In the genomic region with DNA sequence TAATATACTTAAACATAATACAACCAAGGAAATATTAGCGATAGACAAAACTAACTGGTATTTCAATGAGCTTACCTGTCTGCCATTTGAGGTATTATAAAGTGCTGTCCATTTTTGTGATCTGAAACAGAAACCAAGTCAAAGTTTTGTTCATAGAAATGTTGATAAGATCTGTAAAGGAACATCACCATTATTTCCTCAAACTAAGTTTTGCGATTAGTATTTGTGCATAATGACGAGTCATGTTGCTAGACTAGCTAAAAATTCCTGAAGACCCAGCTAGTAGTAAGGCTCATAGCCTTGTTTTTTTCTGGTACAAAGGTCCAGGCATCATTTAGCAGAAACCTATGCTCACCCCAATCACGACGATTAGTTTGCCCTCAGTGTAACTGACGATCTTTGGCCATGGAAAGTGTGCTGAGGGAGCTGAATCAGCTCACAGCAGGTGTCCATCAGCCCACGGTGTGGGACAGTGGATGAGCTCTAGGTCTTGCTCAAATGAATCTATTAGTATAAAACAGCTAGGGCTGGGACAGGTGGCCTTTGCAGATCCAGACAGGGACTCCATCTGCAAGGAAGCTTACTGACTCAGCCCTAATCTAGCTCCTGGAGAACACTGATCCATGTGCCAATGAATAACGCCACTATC, we compare ENCODE assay signal across 16 cellular contexts. TPM values are rescaled to one million over a fixed set of nuclear protein-coding genes. Genes with fewer than 3 reads are reported as not detected.
A peak's percentile ranks its signal among the peaks of the same experiment; 100 is the strongest.
DNase-seq lines count a peak whose midpoint lies in the region; ATAC-seq, FAIRE-seq and TF ChIP-seq lines count a peak whose summit lies in the region.
"Had no signal": no experiment of that assay in that cellular context is flagged by ENCODE, and none has a peak within 500 bp of the region (broad histone marks: within the 10 kb centered on the region; RNA-seq: fewer than 3 reads in every experiment).

No MANE protein-coding gene starts in this region.

- FAIRE-seq in endothelial cell of umbilical vein (lab: Jason Lieb, UNC) = peak; percentile 47
- FAIRE-seq: GM12892 had no signal

- H3K36me3 ChIP-seq in endothelial cell of umbilical vein (ENCODE audit: control insufficient read depth in 2 of 2, extremely low read depth in 1 of 2, insufficient read depth in 2 of 2, low read length in 2 of 2) = peaks cover 8 to 10% of the 10 kb centered on the region in 2 experiments
- no peaks in the 10 kb centered on the region; the same call in none of the 2 replicates for H3K36me3 ChIP-seq in H7 (replicated peaks; ENCODE audit: control insufficient read depth, insufficient read depth, low read length)
- H3K36me3 ChIP-seq in mucosa of descending colon (ENCODE audit: low read depth) = no peaks in the 10 kb centered on the region
- H3K36me3 ChIP-seq: uterus had no signal

- H3K36me3 Mint-ChIP-seq in activated T-cell treated with anti-CD3 and anti-CD28 coated beads, Interleukin-2, amount 50 U/mL, for 4 hours (ENCODE audit: insufficient read depth) = peaks cover 29% of the 10 kb centered on the region
- peaks cover 4% of the 10 kb centered on the region for H3K36me3 Mint-ChIP-seq in T-helper 17 cell (ENCODE audit: low read depth)
- H3K36me3 Mint-ChIP-seq in stimulated activated memory B cell treated with anti-CD40 and anti-IgM and Interleukin-4, amounts not matched to agents 10 μg/mL and 1 μg/mL and 100 μg/mL, for 72 hours = peaks cover 40% of the 10 kb centered on the region

- no peaks in the 10 kb centered on the region for H3K27me3 Mint-ChIP-seq in activated T-cell treated with anti-CD3 and anti-CD28 coated beads, Interleukin-2, amount 50 U/mL, for 4 hours (ENCODE audit: low read depth)
- no peaks in the 10 kb centered on the region for H3K27me3 Mint-ChIP-seq in T-helper 17 cell
- H3K27me3 Mint-ChIP-seq in stimulated activated memory B cell treated with anti-CD40 and anti-IgM and Interleukin-4, amounts not matched to agents 10 μg/mL and 1 μg/mL and 100 μg/mL, for 72 hours = no peaks in the 10 kb centered on the region

- H3K27ac ChIP-seq in endothelial cell of umbilical vein (ENCODE audit: insufficient read depth, low read depth, low read length) = no peak overlapping the region
- H3K27ac ChIP-seq: SJCRH30, uterus had no signal

- H3K79me2 ChIP-seq in endothelial cell of umbilical vein (ENCODE audit: control insufficient read depth, insufficient read depth, low read length) = no peaks in the 10 kb centered on the region

- peak overlapping the region; percentile 4 for H3K4me3 Mint-ChIP-seq in activated T-cell treated with anti-CD3 and anti-CD28 coated beads, Interleukin-2, amount 50 U/mL, for 4 hours
- H3K4me3 Mint-ChIP-seq in T-helper 17 cell = peak overlapping the region; percentile 83
- no peak overlapping the region for H3K4me3 Mint-ChIP-seq in stimulated activated memory B cell treated with anti-CD40 and anti-IgM and Interleukin-4, amounts not matched to agents 10 μg/mL and 1 μg/mL and 100 μg/mL, for 72 hours

- H3K4me3 ChIP-seq in endothelial cell of umbilical vein (replicated peaks in 1 of 3; ENCODE audit: insufficient read depth in 1 of 3, low read depth in 1 of 3, low read length in 3 of 3) (no peak overlapping the region), H7 (ENCODE audit: insufficient read depth, low read depth, low read length) (no peak overlapping the region), mucosa of descending colon (no peak overlapping the region)
- H3K4me3 ChIP-seq: gastrocnemius medialis, HAP-1, SJCRH30, uterus had no signal

- dilution Hi-C loops in endothelial cell of umbilical vein (cut with MboI; ENCODE audit: extremely low pct_ligation_motif_present, low sequenced_read_pairs) = no loop called here

- H3K4me1 ChIP-seq in endothelial cell of umbilical vein (ENCODE audit: control insufficient read depth, extremely low read depth, insufficient read depth, low read length) (peaks cover 16% of the 10 kb centered on the region), mucosa of descending colon (ENCODE audit: low read depth) (no peaks in the 10 kb centered on the region)
- H3K4me1 ChIP-seq: HAP-1, SJCRH30, uterus had no signal

- no peak overlapping the region for H2AFZ ChIP-seq in endothelial cell of umbilical vein (ENCODE audit: low read depth, low read length)

- BruUV-seq in endothelial cell of umbilical vein (replicated peaks; lab: Mats Ljungman, UMichigan) = no TSS peak

- peak; percentile 46 to 51 for ATAC-seq in activated T-cell treated with anti-CD3 and anti-CD28 coated beads, Interleukin-2, amount 50 U/mL, for 4 hours
- ATAC-seq in T-helper 17 cell (peak; percentile 64), mucosa of descending colon (no peak)
- no peak for ATAC-seq in stimulated activated memory B cell treated with anti-CD40 and anti-IgM and Interleukin-4, amounts not matched to agents 10 μg/mL and 1 μg/mL and 100 μg/mL, for 72 hours
- ATAC-seq: gastrocnemius medialis had no signal

- peak overlapping the region; percentile 93 for H3K27ac Mint-ChIP-seq in T-helper 17 cell
- H3K27ac Mint-ChIP-seq in stimulated activated memory B cell treated with anti-CD40 and anti-IgM and Interleukin-4, amounts not matched to agents 10 μg/mL and 1 μg/mL and 100 μg/mL, for 72 hours = peak overlapping the region; percentile 80

- intact Hi-C loops in endothelial cell of umbilical vein (cut with micrococcal nuclease) = no loop called here
- intact Hi-C loops in mucosa of descending colon (cut with DNase I, micrococcal nuclease) = no loop called here

- no peak overlapping the region for H3K4me2 ChIP-seq in endothelial cell of umbilical vein (ENCODE audit: insufficient read depth, low read length)

- no peaks in the 10 kb centered on the region for H3K9me3 Mint-ChIP-seq in activated T-cell treated with anti-CD3 and anti-CD28 coated beads, Interleukin-2, amount 50 U/mL, for 4 hours
- H3K9me3 Mint-ChIP-seq in stimulated activated memory B cell treated with anti-CD40 and anti-IgM and Interleukin-4, amounts not matched to agents 10 μg/mL and 1 μg/mL and 100 μg/mL, for 72 hours = no peaks in the 10 kb centered on the region

- H3K4me1 Mint-ChIP-seq in activated T-cell treated with anti-CD3 and anti-CD28 coated beads, Interleukin-2, amount 50 U/mL, for 4 hours (ENCODE audit: low read depth) = peaks cover 12% of the 10 kb centered on the region
- peaks cover 27% of the 10 kb centered on the region for H3K4me1 Mint-ChIP-seq in T-helper 17 cell
- peaks cover 18% of the 10 kb centered on the region for H3K4me1 Mint-ChIP-seq in stimulated activated memory B cell treated with anti-CD40 and anti-IgM and Interleukin-4, amounts not matched to agents 10 μg/mL and 1 μg/mL and 100 μg/mL, for 72 hours

- TF ChIP-seq POLR2A in endothelial cell of umbilical vein (IDR thresholded peaks at IDR 0.05; ENCODE audit: low read depth, low read length) = no peak

- POLR2A ChIA-PET in endothelial cell of umbilical vein (lab: Charles Lee) = no interaction called here

- no peaks in the 10 kb centered on the region for H3K9me1 ChIP-seq in endothelial cell of umbilical vein (replicated peaks; ENCODE audit: control insufficient read depth, extremely low read depth, insufficient read depth, low read length)

- TF ChIP-seq CTCF in endothelial cell of umbilical vein (IDR thresholded peaks at IDR 0.05; ENCODE audit: extremely low read depth in 1 of 2, insufficient read depth in 1 of 2, low read depth in 1 of 2, low read length in 2 of 2) (no peak), mucosa of descending colon (IDR thresholded peaks at IDR 0.05) (no peak)

- DNase-seq in activated T-cell treated with anti-CD3 and anti-CD28 coated beads, Interleukin-2, amount 50 U/mL, for 4 hours = no peak
- no peak for DNase-seq in activated T-cell treated with anti-CD3 and anti-CD28 coated beads, Interleukin-2, amount 50 U/mL, for 1 hour
- DNase-seq in T-helper 17 cell (no peak), endothelial cell of umbilical vein (ENCODE audit: low read depth, low spot score) (no peak), H7 (no peak), GM19240 (ENCODE audit: insufficient read length, low spot score) (no peak), mucosa of descending colon (no peak)
- DNase-seq: amygdala; gastrocnemius medialis; NCI-H774; SJCRH30; stimulated activated CD8-positive, alpha-beta memory T cell treated with anti-CD3 and anti-CD28 coated beads, Interleukin-4, amount 100 ng/mL, for 48 hours; uterus had no signal

- CTCF ChIA-PET in endothelial cell of umbilical vein (lab: Charles Lee) = interaction anchor here (0.8 to 1.0 kb wide), 3 partner anchors 23 to 57 kb away, joined by 3 to 4 read pairs (median 3); no protein-coding TSS in a partner anchor

- H3K9ac ChIP-seq in endothelial cell of umbilical vein (replicated peaks; ENCODE audit: extremely low read depth, insufficient read depth, low read length) = no peak overlapping the region

- H3K9me3 ChIP-seq in T-helper 17 cell (ENCODE audit: control insufficient read depth, low read length, poor library complexity, severe bottlenecking) (no peaks in the 10 kb centered on the region), endothelial cell of umbilical vein (replicated peaks; ENCODE audit: control insufficient read depth, insufficient read depth, low read length) (no peaks in the 10 kb centered on the region), mucosa of descending colon (no peaks in the 10 kb centered on the region)
- H3K9me3 ChIP-seq: gastrocnemius medialis, HAP-1, SJCRH30, uterus had no signal

- H3K27me3 ChIP-seq in endothelial cell of umbilical vein (ENCODE audit: control insufficient read depth in 2 of 2, insufficient read depth in 2 of 2, low read length in 2 of 2) = no peaks in the 10 kb centered on the region
- no peaks in the 10 kb centered on the region for H3K27me3 ChIP-seq in H7 (ENCODE audit: control insufficient read depth, insufficient read depth, low read length)
- H3K27me3 ChIP-seq: gastrocnemius medialis, SJCRH30, uterus had no signal

- H4K20me1 ChIP-seq in endothelial cell of umbilical vein (replicated peaks; ENCODE audit: control insufficient read depth, extremely low read depth, insufficient read depth, low read length) = no peaks in the 10 kb centered on the region

RNA-seq across cellular contexts. Expression of gene GIT2, which starts 28.7 kb away (rescaled TPM):
- 10 to 100 TPM; 43.0 to 51.8 (median 49.0) TPM for total RNA-seq in activated T-cell treated with anti-CD3 and anti-CD28 coated beads, Interleukin-2, amount 50 U/mL, for 4 hours
- 10 to 100 TPM; 84.9 to 95.9 TPM for total RNA-seq in T-helper 17 cell
- total RNA-seq in endothelial cell of umbilical vein = 67.7 and 77.2 TPM in 2 replicates
- polyA plus RNA-seq in endothelial cell of umbilical vein = 32.5 and 37.3 TPM in 2 replicates
- polyA plus RNA-seq in endothelial cell of umbilical vein (2011; cell fraction: cytosol; rRNA removed) = 34.1 and 34.6 TPM in 2 replicates
- polyA plus RNA-seq in endothelial cell of umbilical vein (2011; cell fraction: nucleus; rRNA removed) = 122 and 128 TPM in 2 replicates
- polyA plus RNA-seq in endothelial cell of umbilical vein (2012) = 37.4 and 38.7 TPM in 2 replicates
- 83.4 and 88.7 TPM in 2 replicates for polyA minus RNA-seq in endothelial cell of umbilical vein
- 10.2 TPM for polyA minus RNA-seq in endothelial cell of umbilical vein (2011; cell fraction: cytosol; rRNA and poly(A)+ RNA removed)
- polyA minus RNA-seq in endothelial cell of umbilical vein (2011; cell fraction: nucleus; rRNA and poly(A)+ RNA removed) = 94.9 and 130 TPM in 2 replicates
- 16.3 and 22.7 TPM in 2 replicates for total RNA-seq in H7 (2014; rRNA removed; shearing (Covaris generic))
- total RNA-seq in mucosa of descending colon = 10 to 100 TPM; 33.3 to 46.2 (median 39.6) TPM

RNA-seq across cellular contexts. Expression of gene ANKRD13A, which starts 31.7 kb away (rescaled TPM):
- total RNA-seq in activated T-cell treated with anti-CD3 and anti-CD28 coated beads, Interleukin-2, amount 50 U/mL, for 4 hours = 10 to 100 TPM; 30.6 to 42.7 (median 38.8) TPM
- total RNA-seq in T-helper 17 cell (10 to 100 TPM; 78.8 to 87.5 TPM), endothelial cell of umbilical vein (36.2 and 37.0 TPM in 2 replicates), mucosa of descending colon (10 to 100 TPM; 56.0 to 75.2 (median 63.9) TPM)
- polyA plus RNA-seq in endothelial cell of umbilical vein = 43.9 and 49.8 TPM in 2 replicates
- 29.6 and 34.0 TPM in 2 replicates for polyA plus RNA-seq in endothelial cell of umbilical vein (2011; cell fraction: cytosol; rRNA removed)
- 60.8 and 83.6 TPM in 2 replicates for polyA plus RNA-seq in endothelial cell of umbilical vein (2011; cell fraction: nucleus; rRNA removed)
- 24.3 and 28.2 TPM in 2 replicates for polyA plus RNA-seq in endothelial cell of umbilical vein (2012)
- polyA minus RNA-seq in endothelial cell of umbilical vein = 54.7 and 55.6 TPM in 2 replicates
- polyA minus RNA-seq in endothelial cell of umbilical vein (2011; cell fraction: cytosol; rRNA and poly(A)+ RNA removed) = 16.3 TPM
- polyA minus RNA-seq in endothelial cell of umbilical vein (2011; cell fraction: nucleus; rRNA and poly(A)+ RNA removed) = 18.2 and 25.9 TPM in 2 replicates
- total RNA-seq in H7 (2014; rRNA removed; shearing (Covaris generic)) = 24.6 and 25.9 TPM in 2 replicates

Comparison
In these comparisons a context has a peak if more than half of its experiments do, and no peak if none do; other contexts are left out.
1. ATAC-seq: peak in activated T-cell treated with anti-CD3 and anti-CD28 coated beads, Interleukin-2, amount 50 U/mL, for 4 hours (2 of 2) and T-helper 17 cell (single experiment); none in stimulated activated memory B cell treated with anti-CD40 and anti-IgM and Interleukin-4, amounts not matched to agents 10 μg/mL and 1 μg/mL and 100 μg/mL, for 72 hours (single experiment) and mucosa of descending colon (single experiment).